12 cellular contexts compared by ENCODE assay signal in genomic region chr1:40380817-40381216, GRCh38. TPM values are rescaled to one million over a fixed set of nuclear protein-coding genes. Genes with fewer than 3 reads are reported as not detected.
DNase-seq lines count a peak whose midpoint lies in the region; ATAC-seq and TF ChIP-seq lines count a peak whose summit lies in the region.
"Had no signal": no experiment of that assay in that cellular context is flagged by ENCODE, and none has a peak within 500 bp of the region (broad histone marks: within the 10 kb centered on the region; RNA-seq: fewer than 3 reads in every experiment).

No MANE protein-coding gene starts in this region.

- H3K4me1 Mint-ChIP-seq in CD4-positive, alpha-beta T cell (ENCODE audit: low read depth), result peaks cover 88% of the 10 kb centered on the region
- peaks cover 26 to 65% (median 57%) of the 10 kb centered on the region in 3 donors for H3K4me1 Mint-ChIP-seq in IgD-negative memory B cell
- peaks cover 94% of the 10 kb centered on the region for H3K4me1 Mint-ChIP-seq in activated naive CD8-positive, alpha-beta T cell treated with anti-CD3 and anti-CD28 coated beads for 36 hours

- H3K4me3 Mint-ChIP-seq in CD4-positive, alpha-beta T cell, result peak overlapping the region; percentile 83
- H3K4me3 Mint-ChIP-seq in IgD-negative memory B cell, result peak overlapping the region; percentile 82 to 100 (median 90)
- peak overlapping the region; percentile 71 for H3K4me3 Mint-ChIP-seq in activated naive CD8-positive, alpha-beta T cell treated with anti-CD3 and anti-CD28 coated beads for 36 hours

- peak overlapping the region; percentile 95 for H3K27ac ChIP-seq in CD4-positive, alpha-beta T cell (ENCODE audit: low read depth, low read length)
- H3K27ac ChIP-seq in skeletal muscle tissue (ENCODE audit: low read depth, low read length) (peak overlapping the region; percentile 19), brain microvascular endothelial cell (no peak overlapping the region)
- H3K27ac ChIP-seq: parathyroid adenoma had no signal

- TF ChIP-seq CTCF in CD4-positive, alpha-beta T cell (IDR thresholded peaks at IDR 0.05), result no peak
- TF ChIP-seq CTCF in brain microvascular endothelial cell (IDR thresholded peaks at IDR 0.05; ENCODE audit: low read depth, low read length, missing control alignments), result no peak

- H3K36me3 ChIP-seq in skeletal muscle tissue (ENCODE audit: control insufficient read depth in 3 of 3, insufficient read depth in 3 of 3, low read length in 3 of 3) (no peaks in the 10 kb centered on the region), brain microvascular endothelial cell (replicated peaks) (no peaks in the 10 kb centered on the region)

- no peaks in the 10 kb centered on the region for H3K27me3 ChIP-seq in CD4-positive, alpha-beta T cell (ENCODE audit: control insufficient read depth, insufficient read depth, low read length)
- H3K27me3 ChIP-seq in skeletal muscle tissue (ENCODE audit: control insufficient read depth in 3 of 3, insufficient read depth in 3 of 3, low read length in 3 of 3), result no peaks in the 10 kb centered on the region
- H3K27me3 ChIP-seq in brain microvascular endothelial cell (replicated peaks), result no peaks in the 10 kb centered on the region

- H3K36me3 Mint-ChIP-seq in CD4-positive, alpha-beta T cell (ENCODE audit: low read depth), result peaks cover 82% of the 10 kb centered on the region
- H3K36me3 Mint-ChIP-seq in IgD-negative memory B cell, result peaks cover 16% of the 10 kb centered on the region
- H3K36me3 Mint-ChIP-seq in activated naive CD8-positive, alpha-beta T cell treated with anti-CD3 and anti-CD28 coated beads for 36 hours, result peaks cover 69% of the 10 kb centered on the region

- H3K9me3 Mint-ChIP-seq in CD4-positive, alpha-beta T cell, result no peaks in the 10 kb centered on the region
- H3K9me3 Mint-ChIP-seq in IgD-negative memory B cell, result no peaks in the 10 kb centered on the region
- H3K9me3 Mint-ChIP-seq in activated naive CD8-positive, alpha-beta T cell treated with anti-CD3 and anti-CD28 coated beads for 36 hours, result no peaks in the 10 kb centered on the region

- H3K9me3 ChIP-seq in CD4-positive, alpha-beta T cell (ENCODE audit: control insufficient read depth, low read length), result no peaks in the 10 kb centered on the region
- H3K9me3 ChIP-seq in skeletal muscle tissue (ENCODE audit: control insufficient read depth in 3 of 3, low read length in 3 of 3), result no peaks in the 10 kb centered on the region

- in situ Hi-C loops in brain microvascular endothelial cell (cut with HindIII; ENCODE audit: low pct_ligation_motif_present, low sequenced_read_pairs), result no loop called here

- intact Hi-C loops in CD4-positive, alpha-beta T cell (cut with DNase I, micrococcal nuclease), result loop anchor here in 1 of 2 experiments (2.0 to 10.0 kb wide), 2 partner anchors 14 to 126 kb away; partner anchors contain the start of gene ZMPSTE24

- H3K27me3 Mint-ChIP-seq in CD4-positive, alpha-beta T cell, result no peaks in the 10 kb centered on the region
- H3K27me3 Mint-ChIP-seq in IgD-negative memory B cell, result no peaks in the 10 kb centered on the region
- H3K27me3 Mint-ChIP-seq in activated naive CD8-positive, alpha-beta T cell treated with anti-CD3 and anti-CD28 coated beads for 36 hours, result no peaks in the 10 kb centered on the region

- POLR2A ChIA-PET in CD4-positive, alpha-beta T cell (lab: Charles Lee), result interaction anchor here (1.0 to 10.9 kb wide), 13 partner anchors 6 to 340 kb away, joined by 3 to 304 read pairs (median 8); partner anchors contain the start of genes CAP1, SMAP2 and ZMPSTE24

- peak overlapping the region in 1 of 3 donors; percentile 37 for H3K9ac ChIP-seq in skeletal muscle tissue (ENCODE audit: low read depth in 1 of 3, low read length in 3 of 3)
- H3K9ac ChIP-seq: parathyroid adenoma had no signal

- no peak for ATAC-seq in CD4-positive, alpha-beta T cell (ENCODE audit: poor library complexity)
- ATAC-seq in HG03139 (IDR thresholded peaks at IDR 0.05; ENCODE audit: unreplicated experiment) (no peak), HG02885 (IDR thresholded peaks at IDR 0.05; ENCODE audit: poor library complexity, unreplicated experiment) (no peak)

- no peak overlapping the region for H3K4me3 ChIP-seq in skeletal muscle tissue (ENCODE audit: low read length in 3 of 3)
- H3K4me3 ChIP-seq in brain microvascular endothelial cell (ENCODE audit: low read depth, low read length), result no peak overlapping the region

- no peak for DNase-seq in CD4-positive, alpha-beta T cell
- no peak for DNase-seq in activated naive CD8-positive, alpha-beta T cell treated with anti-CD3 and anti-CD28 coated beads for 36 hours
- no peak for DNase-seq in brain microvascular endothelial cell
- no peak for DNase-seq in iPS-NIHi11 (ENCODE audit: low spot score)
- DNase-seq: left ventricle myocardium superior; stimulated activated CD4-positive, alpha-beta T cell treated with anti-CD3 and anti-CD28 coated beads, Interleukin-1b, Interleukin-23, amount 100 ng/mL, for 48 hours; substantia nigra had no signal

- H3K4me1 ChIP-seq in skeletal muscle tissue (ENCODE audit: control insufficient read depth in 3 of 3, insufficient read depth in 3 of 3, low read length in 3 of 3), result peaks cover 9 to 35% (median 17%) of the 10 kb centered on the region in 3 donors
- H3K4me1 ChIP-seq: parathyroid adenoma had no signal

- CTCF ChIA-PET in CD4-positive, alpha-beta T cell (lab: Charles Lee), result interaction anchor here (1.0 to 4.5 kb wide), 4 partner anchors 19 to 228 kb away, joined by 4 to 34 read pairs (median 8); no protein-coding TSS in a partner anchor

- peak overlapping the region; percentile 96 for H3K27ac Mint-ChIP-seq in CD4-positive, alpha-beta T cell
- H3K27ac Mint-ChIP-seq in IgD-negative memory B cell, result peak overlapping the region; percentile 95 to 99 (median 98)
- peak overlapping the region; percentile 99 for H3K27ac Mint-ChIP-seq in activated naive CD8-positive, alpha-beta T cell treated with anti-CD3 and anti-CD28 coated beads for 36 hours

RNA-seq across cellular contexts. Expression of gene SMAP2, which starts 7.3 kb away (rescaled TPM):
- 100 to 1,000 TPM; 214 to 216 TPM for total RNA-seq in CD4-positive, alpha-beta T cell
- polyA plus RNA-seq in IgD-negative memory B cell, result 624 TPM
- total RNA-seq in activated naive CD8-positive, alpha-beta T cell treated with anti-CD3 and anti-CD28 coated beads for 36 hours, result 100 to 1,000 TPM; 160 to 162 TPM
- total RNA-seq in skeletal muscle tissue, result 9.9 TPM

Comparison
In these comparisons a context has a peak if more than half of its experiments do, and no peak if none do; other contexts are left out.
1. RNA of gene SMAP2, which starts 7.3 kb away (total RNA-seq): 214 to 216 TPM in CD4-positive, alpha-beta T cell and 160 to 162 TPM in activated naive CD8-positive, alpha-beta T cell treated with anti-CD3 and anti-CD28 coated beads for 36 hours; 9.9 TPM in skeletal muscle tissue (single experiment); every median in the first group is over 10 times any median in the second.
2. Peak in every context shown above with its lines, with median percentiles within 50 percentile points of each other: H3K27ac Mint-ChIP-seq and H3K4me3 Mint-ChIP-seq.